8 cellular contexts compared by ENCODE assay signal in the genomic region with DNA sequence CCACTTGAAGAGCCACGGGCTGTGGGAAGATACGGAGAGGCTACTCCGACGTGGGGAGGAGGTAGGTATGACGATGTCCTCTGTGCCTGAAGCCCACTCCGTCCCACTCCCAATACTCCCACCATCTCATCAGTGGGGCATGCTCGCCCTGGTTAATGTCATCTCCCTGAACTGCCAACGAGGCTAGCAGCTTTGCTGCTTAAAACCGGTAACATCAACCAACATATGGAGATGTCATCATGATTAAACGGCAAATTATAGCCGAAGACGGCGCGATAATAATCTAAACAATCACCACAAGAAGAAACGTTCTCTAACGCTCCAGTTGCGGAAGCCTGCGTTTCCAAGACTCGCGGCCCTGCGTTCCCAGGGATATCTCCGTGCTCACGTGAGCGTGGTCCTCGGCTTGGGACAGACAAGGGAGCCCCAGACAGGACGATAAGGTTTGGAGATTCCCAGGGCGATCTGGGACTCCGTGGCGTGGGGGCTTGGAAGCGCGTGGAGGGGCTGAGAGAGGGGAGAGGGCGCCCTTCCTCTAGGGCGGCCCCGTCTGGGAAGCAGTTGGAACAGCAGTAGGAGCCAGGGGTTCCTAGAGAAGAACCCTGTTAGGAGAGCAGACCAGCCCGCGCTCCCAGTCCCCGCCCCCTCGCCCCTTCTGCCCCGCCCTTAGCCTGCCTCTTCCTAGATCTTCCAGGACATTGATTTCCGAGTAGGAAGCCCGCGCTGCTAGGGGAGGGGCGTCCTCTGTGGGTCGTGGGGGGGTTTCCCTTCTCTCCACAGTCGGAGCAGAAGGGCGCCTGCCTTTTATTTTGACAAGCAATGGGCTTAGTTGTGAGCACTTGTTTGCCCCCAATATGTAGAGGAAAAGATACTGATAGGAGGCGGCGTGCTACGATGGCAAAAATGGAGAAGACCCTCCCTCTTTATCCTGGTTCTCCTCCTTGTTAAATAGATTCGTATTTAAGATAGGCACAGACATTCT.
DNase-seq lines count a peak whose midpoint lies in the region; ATAC-seq and TF ChIP-seq lines count a peak whose summit lies in the region.

No MANE protein-coding gene starts in this region.

- peaks cover 5% of the 10 kb centered on the region for H3K9me3 Mint-ChIP-seq in stimulated activated effector memory CD8-positive, alpha-beta T cell treated with anti-CD3 and anti-CD28 coated beads, Interleukin-12 subunit alpha, Interleukin-12 subunit beta, amount 100 ng/mL, for 72 hours

- peak; percentile 60 for TF ChIP-seq CTCF in brain microvascular endothelial cell (IDR thresholded peaks at IDR 0.05; ENCODE audit: low read depth, low read length, missing control alignments)

- in situ Hi-C loops in brain microvascular endothelial cell (cut with HindIII; ENCODE audit: low pct_ligation_motif_present, low sequenced_read_pairs): no loop called here

- no peaks in the 10 kb centered on the region for H3K36me3 ChIP-seq in brain microvascular endothelial cell (replicated peaks)

- peak overlapping the region; percentile 67 for H3K4me3 ChIP-seq in brain microvascular endothelial cell (ENCODE audit: low read depth, low read length)

- peaks cover 58% of the 10 kb centered on the region for H3K4me1 Mint-ChIP-seq in stimulated activated effector memory CD8-positive, alpha-beta T cell treated with anti-CD3 and anti-CD28 coated beads, Interleukin-12 subunit alpha, Interleukin-12 subunit beta, amount 100 ng/mL, for 72 hours

- no peak overlapping the region for H3K27ac ChIP-seq in brain microvascular endothelial cell

- DNase-seq in NCI-H2107 treated with DMSO at 0.1 percent for 48 hours (lab: John Stamatoyannopoulos, UW; ENCODE audit: unreplicated experiment) (peak; percentile 15), NCI-H2107 (lab: John Stamatoyannopoulos, UW) (no peak), NCI-H748 (lab: John Stamatoyannopoulos, UW; ENCODE audit: unreplicated experiment) (peak; percentile 93), brain microvascular endothelial cell (peak; percentile 72), islet precursor cell (peak; percentile 91)
- no peak for DNase-seq in stimulated activated effector memory CD8-positive, alpha-beta T cell treated with anti-CD3 and anti-CD28 coated beads, Interleukin-12 subunit alpha, Interleukin-12 subunit beta, amount 100 ng/mL, for 72 hours (ENCODE audit: low spot score in 2 of 2)
- DNase-seq in activated CD8-positive, alpha-beta memory T cell treated with anti-CD3 and anti-CD28 coated beads, Interleukin-2, amount 50 U/mL, for 4 hours: no peak

- peaks cover 17% of the 10 kb centered on the region for H3K36me3 Mint-ChIP-seq in stimulated activated effector memory CD8-positive, alpha-beta T cell treated with anti-CD3 and anti-CD28 coated beads, Interleukin-12 subunit alpha, Interleukin-12 subunit beta, amount 100 ng/mL, for 72 hours

- no peaks in the 10 kb centered on the region for H3K27me3 ChIP-seq in brain microvascular endothelial cell (replicated peaks)

- ATAC-seq in stimulated activated effector memory CD8-positive, alpha-beta T cell treated with anti-CD3 and anti-CD28 coated beads, Interleukin-12 subunit alpha, Interleukin-12 subunit beta, amount 100 ng/mL, for 72 hours: peak; percentile 14
- ATAC-seq in HG03139 (IDR thresholded peaks at IDR 0.05; ENCODE audit: unreplicated experiment): no peak

- H3K27ac Mint-ChIP-seq in stimulated activated effector memory CD8-positive, alpha-beta T cell treated with anti-CD3 and anti-CD28 coated beads, Interleukin-12 subunit alpha, Interleukin-12 subunit beta, amount 100 ng/mL, for 72 hours: peak overlapping the region; percentile 54

- peak overlapping the region; percentile 83 for H3K4me3 Mint-ChIP-seq in stimulated activated effector memory CD8-positive, alpha-beta T cell treated with anti-CD3 and anti-CD28 coated beads, Interleukin-12 subunit alpha, Interleukin-12 subunit beta, amount 100 ng/mL, for 72 hours

Comparison
In these comparisons a context has a peak if more than half of its experiments do, and no peak if none do; other contexts are left out.
1. DNase-seq: peak in NCI-H2107 treated with DMSO at 0.1 percent for 48 hours (single experiment), NCI-H748 (single experiment), brain microvascular endothelial cell (single experiment) and islet precursor cell (single experiment); none in NCI-H2107 (single experiment), stimulated activated effector memory CD8-positive, alpha-beta T cell treated with anti-CD3 and anti-CD28 coated beads, Interleukin-12 subunit alpha, Interleukin-12 subunit beta, amount 100 ng/mL, for 72 hours (0 of 2) and activated CD8-positive, alpha-beta memory T cell treated with anti-CD3 and anti-CD28 coated beads, Interleukin-2, amount 50 U/mL, for 4 hours (single experiment).